ENCODE assay signal across 31 cellular contexts in the genomic region with DNA sequence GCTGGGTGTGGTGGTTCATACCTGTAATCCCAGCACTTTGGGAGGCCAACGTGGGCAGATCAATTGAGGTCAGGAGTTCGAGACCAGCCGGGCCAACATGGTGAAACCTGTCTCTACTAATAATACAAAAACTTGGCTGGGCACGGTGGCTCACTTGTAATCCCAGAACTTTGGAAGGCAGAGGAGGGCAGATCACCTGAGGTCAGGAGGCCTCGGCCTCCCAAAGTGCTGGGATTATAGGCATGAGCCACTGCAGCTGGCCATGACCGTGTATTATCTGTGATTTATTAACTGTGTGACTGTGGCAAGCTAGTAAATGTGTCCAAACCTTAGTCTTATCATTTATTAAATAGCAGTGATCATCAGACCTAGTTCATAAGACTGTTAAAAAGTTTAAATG.
"Had no signal": no experiment of that assay in that cellular context is flagged by ENCODE, and none has a peak within 500 bp of the region (broad histone marks: within the 10 kb centered on the region; RNA-seq: fewer than 3 reads in every experiment).

No MANE protein-coding gene starts in this region.

- H3K4me3 ChIP-seq: ascending aorta, coronary artery, dorsolateral prefrontal cortex, esophagus muscularis mucosa, gastrocnemius medialis, heart left ventricle had no signal

- ATAC-seq: activated CD4-positive, alpha-beta T cell treated with anti-CD3 and anti-CD28 coated beads for 36 hours; activated naive CD4-positive, alpha-beta T cell treated with anti-CD3 and anti-CD28 coated beads, Interleukin-2, amount 50 U/mL, for 72 hours; activated T-cell treated with anti-CD3 and anti-CD28 coated beads, Interleukin-2, amount 50 U/mL, for 72 hours; foreskin keratinocyte; gastrocnemius medialis; heart left ventricle had no signal

- H3K9me3 Mint-ChIP-seq: activated CD4-positive, alpha-beta memory T cell treated with anti-CD3 and anti-CD28 coated beads, Interleukin-2, amount 10 ng/mL, durations not matched to agents 7 days and 5 days; activated CD4-positive, alpha-beta T cell treated with anti-CD3 and anti-CD28 coated beads, Interleukin-2, amount 10 ng/mL, durations not matched to agents 24 days and 14 days; activated naive CD4-positive, alpha-beta T cell treated with anti-CD3 and anti-CD28 coated beads, Interleukin-2, amount 10 ng/mL, durations not matched to agents 7 days and 5 days; activated naive CD4-positive, alpha-beta T cell treated with anti-CD3 and anti-CD28 coated beads, Interleukin-2, amount 50 U/mL, for 72 hours; activated naive CD8-positive, alpha-beta T cell treated with anti-CD3 and anti-CD28 coated beads, Interleukin-2, amount 10 ng/mL, durations not matched to agents 7 days and 5 days; activated T-cell treated with anti-CD3 and anti-CD28 coated beads, Interleukin-2, amount 50 U/mL, for 24 hours; activated T-cell treated with anti-CD3 and anti-CD28 coated beads, Interleukin-2, amount 50 U/mL, for 72 hours; central memory CD8-positive, alpha-beta T cell; dendritic cell treated with granulocyte-macrophage colony-stimulating factor and Interleukin-4, amounts not matched to agents 40 ng/mL and 50 ng/mL, for 4 days; endodermal cell had no signal

- H3K27ac Mint-ChIP-seq: activated CD4-positive, alpha-beta memory T cell treated with anti-CD3 and anti-CD28 coated beads, Interleukin-2, amount 10 ng/mL, durations not matched to agents 7 days and 5 days; activated CD4-positive, alpha-beta T cell treated with anti-CD3 and anti-CD28 coated beads for 36 hours; activated CD4-positive, alpha-beta T cell treated with anti-CD3 and anti-CD28 coated beads, Interleukin-2, amount 10 ng/mL, durations not matched to agents 24 days and 14 days; activated naive CD4-positive, alpha-beta T cell treated with anti-CD3 and anti-CD28 coated beads, Interleukin-2, amount 10 ng/mL, durations not matched to agents 7 days and 5 days; activated naive CD4-positive, alpha-beta T cell treated with anti-CD3 and anti-CD28 coated beads, Interleukin-2, amount 50 U/mL, for 72 hours; activated naive CD8-positive, alpha-beta T cell treated with anti-CD3 and anti-CD28 coated beads, Interleukin-2, amount 10 ng/mL, durations not matched to agents 7 days and 5 days; activated T-cell treated with anti-CD3 and anti-CD28 coated beads, Interleukin-2, amount 50 U/mL, for 24 hours; activated T-cell treated with anti-CD3 and anti-CD28 coated beads, Interleukin-2, amount 50 U/mL, for 72 hours; dendritic cell treated with granulocyte-macrophage colony-stimulating factor and Interleukin-4, amounts not matched to agents 40 ng/mL and 50 ng/mL, for 4 days; endodermal cell had no signal

- H3K36me3 Mint-ChIP-seq: activated naive CD4-positive, alpha-beta T cell treated with anti-CD3 and anti-CD28 coated beads, Interleukin-2, amount 10 ng/mL, durations not matched to agents 7 days and 5 days; activated naive CD4-positive, alpha-beta T cell treated with anti-CD3 and anti-CD28 coated beads, Interleukin-2, amount 50 U/mL, for 72 hours; activated naive CD8-positive, alpha-beta T cell treated with anti-CD3 and anti-CD28 coated beads, Interleukin-2, amount 10 ng/mL, durations not matched to agents 7 days and 5 days had no signal

- H3K4me1 Mint-ChIP-seq: activated CD4-positive, alpha-beta T cell treated with anti-CD3 and anti-CD28 coated beads for 36 hours; activated CD4-positive, alpha-beta T cell treated with anti-CD3 and anti-CD28 coated beads, Interleukin-2, amount 10 ng/mL, durations not matched to agents 24 days and 14 days; central memory CD8-positive, alpha-beta T cell; endodermal cell had no signal

- H3K36me3 ChIP-seq: ascending aorta, brain microvascular endothelial cell, esophagus muscularis mucosa, gastrocnemius medialis, heart left ventricle had no signal

- H3K27me3 ChIP-seq: ascending aorta, brain microvascular endothelial cell, dorsolateral prefrontal cortex, esophagus muscularis mucosa, foreskin keratinocyte, gastrocnemius medialis, heart left ventricle had no signal

- H3K27me3 Mint-ChIP-seq: activated T-cell treated with anti-CD3 and anti-CD28 coated beads, Interleukin-2, amount 50 U/mL, for 24 hours; dendritic cell treated with granulocyte-macrophage colony-stimulating factor and Interleukin-4, amounts not matched to agents 40 ng/mL and 50 ng/mL, for 4 days had no signal

- H3K4me3 Mint-ChIP-seq: activated CD4-positive, alpha-beta memory T cell treated with anti-CD3 and anti-CD28 coated beads, Interleukin-2, amount 10 ng/mL, durations not matched to agents 7 days and 5 days; activated CD4-positive, alpha-beta T cell treated with anti-CD3 and anti-CD28 coated beads for 36 hours; activated CD4-positive, alpha-beta T cell treated with anti-CD3 and anti-CD28 coated beads, Interleukin-2, amount 10 ng/mL, durations not matched to agents 24 days and 14 days; activated naive CD4-positive, alpha-beta T cell treated with anti-CD3 and anti-CD28 coated beads, Interleukin-2, amount 10 ng/mL, durations not matched to agents 7 days and 5 days; activated naive CD8-positive, alpha-beta T cell treated with anti-CD3 and anti-CD28 coated beads, Interleukin-2, amount 10 ng/mL, durations not matched to agents 7 days and 5 days; activated T-cell treated with anti-CD3 and anti-CD28 coated beads, Interleukin-2, amount 50 U/mL, for 24 hours; activated T-cell treated with anti-CD3 and anti-CD28 coated beads, Interleukin-2, amount 50 U/mL, for 72 hours; central memory CD8-positive, alpha-beta T cell; dendritic cell treated with granulocyte-macrophage colony-stimulating factor and Interleukin-4, amounts not matched to agents 40 ng/mL and 50 ng/mL, for 4 days; endodermal cell had no signal

- H3K9me3 ChIP-seq: ascending aorta, esophagus muscularis mucosa, gastrocnemius medialis, heart left ventricle had no signal

- H3K27ac ChIP-seq: ascending aorta, brain microvascular endothelial cell, coronary artery, dorsolateral prefrontal cortex, esophagus muscularis mucosa, foreskin keratinocyte, gastrocnemius medialis, heart left ventricle, VCaP had no signal

- DNase-seq: activated CD4-positive, alpha-beta memory T cell treated with anti-CD3 and anti-CD28 coated beads, Interleukin-2, amount 10 ng/mL, durations not matched to agents 7 days and 5 days; activated CD4-positive, alpha-beta T cell treated with anti-CD3 and anti-CD28 coated beads for 36 hours; activated CD4-positive, alpha-beta T cell treated with anti-CD3 and anti-CD28 coated beads, Interleukin-2, amount 10 ng/mL, durations not matched to agents 24 days and 14 days; activated CD4-positive, alpha-beta T cell treated with anti-CD3 and anti-CD28 coated beads, Interleukin-2, amount 50 U/mL, for 4 hours; activated CD4-positive, CD25-positive, alpha-beta regulatory T cell; activated CD4-positive, CD25-positive, alpha-beta regulatory T cell treated with anti-CD3 and anti-CD28 coated beads, Interleukin-2, amount 50 U/mL, for 72 hours; activated CD8-positive, alpha-beta memory T cell treated with anti-CD3 and anti-CD28 coated beads, Interleukin-2, amount 50 U/mL, for 48 hours; activated gamma-delta T cell; activated naive CD4-positive, alpha-beta T cell; activated naive CD4-positive, alpha-beta T cell treated with anti-CD3 and anti-CD28 coated beads, Interleukin-2, amount 10 ng/mL, durations not matched to agents 7 days and 5 days; activated naive CD8-positive, alpha-beta T cell treated with anti-CD3 and anti-CD28 coated beads, Interleukin-2, amount 10 ng/mL, durations not matched to agents 7 days and 5 days; activated T-cell treated with anti-CD3 and anti-CD28 coated beads for 4 hours; activated T-cell treated with anti-CD3 and anti-CD28 coated beads, Interleukin-2, amount 50 U/mL, for 24 hours; activated T-cell treated with anti-CD3 and anti-CD28 coated beads, Interleukin-2, amount 50 U/mL, for 72 hours; brain microvascular endothelial cell; dorsolateral prefrontal cortex; effector memory CD4-positive, alpha-beta T cell; endodermal cell; erythroblast; foreskin keratinocyte; gastrocnemius medialis; glutamatergic neuron; heart left ventricle; T-helper 2 cell had no signal
